Comparison of ENCODE assay signal across 9 cellular contexts in genomic region chr19:39834287-39834841, GRCh38. TPM values are rescaled to one million over a fixed set of nuclear protein-coding genes. Genes with fewer than 3 reads are reported as not detected.
DNase-seq lines count a peak whose midpoint lies in the region; ATAC-seq, FAIRE-seq and TF ChIP-seq lines count a peak whose summit lies in the region.
"Had no signal": no experiment of that assay in that cellular context is flagged by ENCODE, and none has a peak within 500 bp of the region (broad histone marks: within the 10 kb centered on the region; RNA-seq: fewer than 3 reads in every experiment).

No MANE protein-coding gene starts in this region.

- no peak for TF ChIP-seq POLR2A in breast epithelium (IDR thresholded peaks at IDR 0.05)

- H3K9me3 ChIP-seq in breast epithelium = no peaks in the 10 kb centered on the region
- no peaks in the 10 kb centered on the region for H3K9me3 ChIP-seq in mucosa of stomach (ENCODE audit: control insufficient read depth, low read length)

- TF ChIP-seq CTCF in 22Rv1 (IDR thresholded peaks at IDR 0.05) (no peak), breast epithelium (IDR thresholded peaks at IDR 0.05) (no peak), D721Med (IDR thresholded peaks at IDR 0.05; ENCODE audit: insufficient read depth, missing control alignments) (no peak)

- peak; percentile 1 for ATAC-seq in HG02840 (IDR thresholded peaks at IDR 0.05; ENCODE audit: low FRiP score, unreplicated experiment)

- no peak for DNase-seq in breast epithelium (ENCODE audit: low spot score in 2 of 2)
- DNase-seq in NCI-H187 (lab: John Stamatoyannopoulos, UW) = no peak
- DNase-seq in cerebellum (ENCODE audit: low spot score) = no peak
- DNase-seq in H7 = no peak
- no peak for DNase-seq in D721Med (ENCODE audit: insufficient read length, low spot score)

- no peak for FAIRE-seq in D721Med (lab: Jason Lieb, UNC)

- no peaks in the 10 kb centered on the region for H3K27me3 ChIP-seq in breast epithelium
- no peaks in the 10 kb centered on the region for H3K27me3 ChIP-seq in mucosa of stomach (ENCODE audit: control insufficient read depth, insufficient read depth, low read length)
- H3K27me3 ChIP-seq in H7 (ENCODE audit: control insufficient read depth, insufficient read depth, low read length) = no peaks in the 10 kb centered on the region

- H3K36me3 ChIP-seq in breast epithelium (no peaks in the 10 kb centered on the region), mucosa of stomach (ENCODE audit: control insufficient read depth, insufficient read depth, low read length) (peaks cover 4% of the 10 kb centered on the region), H7 (replicated peaks; ENCODE audit: control insufficient read depth, insufficient read depth, low read length) (peaks cover 44% of the 10 kb centered on the region)

- H3K4me1 ChIP-seq in breast epithelium = peaks cover 4 to 6% of the 10 kb centered on the region in 2 donors
- peaks cover 11% of the 10 kb centered on the region for H3K4me1 ChIP-seq in mucosa of stomach (ENCODE audit: control insufficient read depth, insufficient read depth, low read length)

- intact Hi-C loops in breast epithelium (cut with DNase I; ENCODE audit: low total_unique reads) = no loop called here

- H3K27ac ChIP-seq in 22Rv1 (peak overlapping the region; percentile 71), breast epithelium (peak overlapping the region; percentile 95 to 97)

- H3K4me3 ChIP-seq in breast epithelium (peak overlapping the region; percentile 87 to 98 (median 96)), mucosa of stomach (ENCODE audit: low read length) (peak overlapping the region; percentile 83), H7 (ENCODE audit: insufficient read depth, low read depth, low read length) (no peak overlapping the region)

- no peak overlapping the region for H3K9ac ChIP-seq in mucosa of stomach (ENCODE audit: low read length)

RNA-seq across cellular contexts. Expression of gene DYRK1B, which starts 0.4 kb away (rescaled TPM):
- 10 to 100 TPM in 1 of 3 donors, 1 to 10 TPM in 2; 6.2 to 12.1 (median 7.0) TPM for total RNA-seq in breast epithelium
- total RNA-seq in cerebellum = 20.1 TPM
- total RNA-seq in H7 (2014; rRNA removed; shearing (Covaris generic)) = 5.4 and 6.9 TPM in 2 replicates

RNA-seq across cellular contexts. Expression of gene FBL, which starts 11.8 kb away (rescaled TPM):
- total RNA-seq in breast epithelium = 100 to 1,000 TPM; 111 to 217 (median 145) TPM
- 96.6 TPM for total RNA-seq in cerebellum
- total RNA-seq in H7 (2014; rRNA removed; shearing (Covaris generic)) = 376 and 414 TPM in 2 replicates

RNA-seq across cellular contexts. Expression of gene LEUTX, which starts 55.7 kb away (rescaled TPM):
- not detected for total RNA-seq in breast epithelium
- total RNA-seq in cerebellum = not detected
- total RNA-seq in H7 (2014; rRNA removed; shearing (Covaris generic)) = not detected in 2 replicates
- total RNA-seq: subcutaneous adipose tissue had no signal
